In the genomic region with DNA sequence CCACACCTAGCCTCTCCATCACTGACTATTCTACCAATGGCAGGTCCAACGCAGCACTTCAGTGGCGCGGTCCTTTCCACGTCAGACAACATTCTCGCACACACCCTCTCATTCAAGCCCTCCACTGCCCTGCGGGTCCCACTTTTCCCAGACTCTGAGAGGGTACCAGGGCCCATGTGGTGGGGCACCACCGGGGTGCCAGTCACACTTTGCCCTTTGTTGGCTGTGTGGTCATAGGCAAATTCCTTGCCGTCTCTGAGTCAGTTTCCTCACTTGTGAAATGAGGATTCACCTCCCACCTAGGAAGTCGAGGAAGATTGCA, we compare ENCODE assay signal across 10 cellular contexts. TPM values are rescaled to one million over a fixed set of nuclear protein-coding genes. Genes with fewer than 3 reads are reported as not detected.
DNase-seq lines count a peak whose midpoint lies in the region; ATAC-seq and TF ChIP-seq lines count a peak whose summit lies in the region.
"Had no signal": no experiment of that assay in that cellular context is flagged by ENCODE, and none has a peak within 500 bp of the region (broad histone marks: within the 10 kb centered on the region; RNA-seq: fewer than 3 reads in every experiment).

No MANE protein-coding gene starts in this region.

- H2BK120ac ChIP-seq in mesenchymal stem cell (ENCODE audit: low read depth, low read length): peak overlapping the region; percentile 27

- H3K4ac ChIP-seq in mesenchymal stem cell (ENCODE audit: low read depth in 1 of 2, low read length in 2 of 2): peak overlapping the region in 1 of 2 experiments; percentile 42

- DNase-seq in heart left ventricle: peak in 1 of 5 donors; percentile 44
- DNase-seq in left cardiac atrium: no peak
- no peak for DNase-seq in mesenchymal stem cell
- DNase-seq in uterus: no peak
- DNase-seq in NCI-H128 (lab: John Stamatoyannopoulos, UW; ENCODE audit: unreplicated experiment): no peak
- no peak for DNase-seq in amniotic stem cell (lab: John Stamatoyannopoulos, UW)
- no peak for DNase-seq in NCI-H187 treated with DMSO at 0.1 percent for 48 hours (lab: John Stamatoyannopoulos, UW)
- DNase-seq: KG1 had no signal

- H2BK15ac ChIP-seq in mesenchymal stem cell (ENCODE audit: low read depth, poor library complexity, severe bottlenecking): no peak overlapping the region

- peak overlapping the region; percentile 70 to 77 for H3K18ac ChIP-seq in mesenchymal stem cell (ENCODE audit: low read depth in 1 of 2, low read length in 2 of 2)

- 75 to 84% (median 82%) methylated on average over 9 of the region's 9 CpGs for WGBS in heart left ventricle, 4 donors
- WGBS in mesenchymal stem cell: 90% methylated on average over 9 of the region's 9 CpGs

- H3K4me3 ChIP-seq in heart left ventricle (peak overlapping the region in 11 of 12 donors; percentile 79 to 99 (median 94)), mesenchymal stem cell (ENCODE audit: insufficient read depth in 1 of 2, low read depth in 1 of 2, low read length in 2 of 2) (peak overlapping the region; percentile 82 to 85), uterus (peak overlapping the region; percentile 89 to 99)

- H3K27me3 ChIP-seq in heart left ventricle: no peaks in the 10 kb centered on the region
- H3K27me3 ChIP-seq in mesenchymal stem cell (ENCODE audit: control insufficient read depth in 1 of 2, insufficient read depth in 1 of 2, low read length in 2 of 2): no peaks in the 10 kb centered on the region
- H3K27me3 ChIP-seq in uterus: no peaks in the 10 kb centered on the region
- H3K27me3 ChIP-seq: SJCRH30 had no signal

- peaks cover 60% of the 10 kb centered on the region for H3K4me1 Mint-ChIP-seq in brain

- H2AFZ ChIP-seq in mesenchymal stem cell (ENCODE audit: low read depth, low read length): no peak overlapping the region

- H3K36me3 Mint-ChIP-seq in brain: no peaks in the 10 kb centered on the region

- no peak for TF ChIP-seq CTCF in heart left ventricle (IDR thresholded peaks at IDR 0.05)
- TF ChIP-seq CTCF in brain (conservative IDR thresholded peaks at IDR 0.05): no peak
- no peak for TF ChIP-seq CTCF in uterus (IDR thresholded peaks at IDR 0.05)

- peaks cover 0 to 7% (median 3%) of the 10 kb centered on the region in 5 experiments for H3K9me3 Mint-ChIP-seq in brain

- H3K36me3 ChIP-seq in heart left ventricle (no peaks in the 10 kb centered on the region), mesenchymal stem cell (ENCODE audit: control insufficient read depth in 1 of 2, insufficient read depth in 2 of 2, low read depth in 1 of 2, low read length in 2 of 2) (peaks cover 0 to 8% of the 10 kb centered on the region in 2 experiments), uterus (no peaks in the 10 kb centered on the region)
- H3K36me3 ChIP-seq: SJCRH30 had no signal

- H2BK12ac ChIP-seq in mesenchymal stem cell (ENCODE audit: low read length in 2 of 2): peak overlapping the region; percentile 59 to 79

- peak overlapping the region; percentile 92 for H3K4me2 ChIP-seq in mesenchymal stem cell (ENCODE audit: low read length, poor library complexity, severe bottlenecking)

- peak overlapping the region in 4 of 5 experiments; percentile 23 to 82 (median 45) for H3K27ac Mint-ChIP-seq in brain

- peak overlapping the region; percentile 64 for H4K8ac ChIP-seq in mesenchymal stem cell (ENCODE audit: low read length)

- intact Hi-C loops in heart left ventricle (cut with DNase I): loop anchor here in 7 of 10 donors (5.0 to 10.0 kb wide), 6 partner anchors 34 to 356 kb away; a partner anchor contains a TSS
- intact Hi-C loops in left cardiac atrium (cut with DNase I): loop anchor here (5.0 kb wide), 2 partner anchors 34 to 209 kb away; no protein-coding TSS in a partner anchor
- intact Hi-C loops in uterus (cut with DNase I; ENCODE audit: low total_unique reads): no loop called here

- no peak for ATAC-seq in heart left ventricle
- ATAC-seq in left cardiac atrium: no peak

- peak overlapping the region; percentile 89 for H3K9ac ChIP-seq in mesenchymal stem cell (ENCODE audit: low read length)

- no peak overlapping the region for H3K14ac ChIP-seq in mesenchymal stem cell (ENCODE audit: low read length in 2 of 2)

- H3K27ac ChIP-seq in heart left ventricle (peak overlapping the region in 7 of 12 donors; percentile 84 to 99 (median 97)), mesenchymal stem cell (ENCODE audit: low read length, poor library complexity, severe bottlenecking) (no peak overlapping the region), uterus (peak overlapping the region in 1 of 2 donors; percentile 97)
- H3K27ac ChIP-seq: SJCRH30 had no signal

- TF ChIP-seq POLR2A in heart left ventricle (IDR thresholded peaks at IDR 0.05) (no peak), uterus (IDR thresholded peaks at IDR 0.05) (no peak)

- H2BK5ac ChIP-seq in mesenchymal stem cell (ENCODE audit: low read depth, low read length, poor library complexity, severe bottlenecking): no peak overlapping the region

- H3K4me3 Mint-ChIP-seq in brain: peak overlapping the region; percentile 73 to 88 (median 81)

- H3K27me3 Mint-ChIP-seq in brain: peaks cover 4% of the 10 kb centered on the region

- H3K9me3 ChIP-seq in heart left ventricle (no peaks in the 10 kb centered on the region), mesenchymal stem cell (ENCODE audit: control insufficient read depth, low read length) (no peaks in the 10 kb centered on the region), uterus (no peaks in the 10 kb centered on the region)
- H3K9me3 ChIP-seq: SJCRH30 had no signal

- H3K79me1 ChIP-seq in mesenchymal stem cell (replicated peaks; ENCODE audit: low read length, poor library complexity, severe bottlenecking): peaks cover 19% of the 10 kb centered on the region

- peak overlapping the region; percentile 91 for H4K91ac ChIP-seq in mesenchymal stem cell (ENCODE audit: low read length)

- peak overlapping the region in 1 of 2 experiments; percentile 74 for H3K23ac ChIP-seq in mesenchymal stem cell (ENCODE audit: low read length in 2 of 2)

- peak overlapping the region; percentile 62 for H2AK5ac ChIP-seq in mesenchymal stem cell (ENCODE audit: low read length, severe bottlenecking)

- H3K4me1 ChIP-seq in heart left ventricle: peaks cover 8 to 74% (median 57%) of the 10 kb centered on the region in 12 donors
- H3K4me1 ChIP-seq in mesenchymal stem cell (ENCODE audit: control insufficient read depth, insufficient read depth, low read depth, low read length): peaks cover 56% of the 10 kb centered on the region
- H3K4me1 ChIP-seq in uterus: peaks cover 10 to 20% of the 10 kb centered on the region in 2 donors

RNA-seq across cellular contexts. Expression of a gene that starts 1.1 kb away (rescaled TPM):
- total RNA-seq in heart left ventricle (100 to 1,000 TPM; 102 to 207 (median 123) TPM), left cardiac atrium (100 to 1,000 TPM in 1 of 2 donors, 10 to 100 TPM in 1; 92.1 to 132 TPM), uterus (10 to 100 TPM in 2 of 4 donors, 1 to 10 TPM in 2; 1.5 to 90.8 (median 8.9) TPM)
- polyA plus RNA-seq in heart left ventricle (100 to 1,000 TPM in 1 of 2 donors, 10 to 100 TPM in 1; 92.8 to 105 TPM), brain (ENCODE audit: insufficient read depth, low read depth, low replicate concordance) (35.8 TPM)
- 63.5 TPM for polyA plus RNA-seq in mesenchymal stem cell (2013, experiment 1 of 2)
- polyA plus RNA-seq in mesenchymal stem cell (2013, experiment 2 of 2): 58.4 TPM

RNA-seq across cellular contexts. Expression of a gene that starts 4.2 kb away (rescaled TPM):
- total RNA-seq in heart left ventricle (1 to 10 TPM; 4.1 to 9.8 (median 6.3) TPM), left cardiac atrium (1 to 10 TPM; 8.4 to 8.7 TPM), uterus (10 to 100 TPM in 3 of 4 donors, 1 to 10 TPM in 1; 7.8 to 37.7 (median 26.1) TPM)
- polyA plus RNA-seq in heart left ventricle (1 to 10 TPM; 3.3 to 8.8 TPM), brain (ENCODE audit: insufficient read depth, low read depth, low replicate concordance) (7.6 TPM)
- polyA plus RNA-seq in mesenchymal stem cell (2013, experiment 1 of 2): 3.8 TPM
- 4.1 TPM for polyA plus RNA-seq in mesenchymal stem cell (2013, experiment 2 of 2)

RNA-seq across cellular contexts. Expression of a gene that starts 17.0 kb away (rescaled TPM):
- total RNA-seq in heart left ventricle (10 to 100 TPM; 14.4 to 28.7 (median 22.5) TPM), left cardiac atrium (10 to 100 TPM; 27.8 to 31.7 TPM), uterus (10 to 100 TPM; 23.8 to 60.6 (median 26.7) TPM)
- polyA plus RNA-seq in heart left ventricle (10 to 100 TPM; 11.9 to 12.4 TPM), brain (ENCODE audit: insufficient read depth, low read depth, low replicate concordance) (10.8 TPM)
- polyA plus RNA-seq in mesenchymal stem cell (2013, experiment 1 of 2): 23.8 TPM
- polyA plus RNA-seq in mesenchymal stem cell (2013, experiment 2 of 2): 23.7 TPM

RNA-seq across cellular contexts. Expression of a gene that starts 30.4 kb away (rescaled TPM):
- total RNA-seq in heart left ventricle (1 to 10 TPM; 3.9 to 7.5 (median 5.7) TPM), left cardiac atrium (1 to 10 TPM; 4.2 to 4.4 TPM), uterus (10 to 100 TPM in 1 of 4 donors, 1 to 10 TPM in 2, not detected in 1; 3.0 to 11.6 (median 7.6) TPM)
- polyA plus RNA-seq in heart left ventricle (1 to 10 TPM; 3.4 to 6.4 TPM), brain (ENCODE audit: insufficient read depth, low read depth, low replicate concordance) (17.2 TPM)
- 2.2 TPM for polyA plus RNA-seq in mesenchymal stem cell (2013, experiment 1 of 2)
- 2.6 TPM for polyA plus RNA-seq in mesenchymal stem cell (2013, experiment 2 of 2)
